29 cellular contexts compared by ENCODE assay signal in genomic region chr3:63324621-63325020, GRCh38. TPM values are rescaled to one million over a fixed set of nuclear protein-coding genes. Genes with fewer than 3 reads are reported as not detected.
"Had no signal": no experiment of that assay in that cellular context is flagged by ENCODE, and none has a peak within 500 bp of the region (broad histone marks: within the 10 kb centered on the region; RNA-seq: fewer than 3 reads in every experiment).

No MANE protein-coding gene starts in this region.

- H3K27ac ChIP-seq: ascending aorta, body of pancreas, KMS-11, SJSA1 had no signal

- DNase-seq: activated B cell treated with CpG ODN at 0.5 μM for 24 hours; activated CD4-positive, alpha-beta T cell treated with anti-CD3 and anti-CD28 coated beads for 1 hour; activated CD4-positive, alpha-beta T cell treated with anti-CD3 and anti-CD28 coated beads, Interleukin-2, amount 10 ng/mL, durations not matched to agents 24 days and 14 days; activated CD4-positive, alpha-beta T cell treated with anti-CD3 and anti-CD28 coated beads, Interleukin-2, amount 50 U/mL, for 48 hours; activated CD8-positive, alpha-beta memory T cell treated with anti-CD3 and anti-CD28 coated beads, Interleukin-2, amount 10 ng/mL, durations not matched to agents 7 days and 5 days; activated effector memory CD4-positive, alpha-beta T cell treated with anti-CD3 and anti-CD28 coated beads, Interleukin-2, amount 50 U/mL, for 16 hours; activated naive CD4-positive, alpha-beta T cell treated with Interleukin-2 at 50 U/mL for 16 hours; activated naive CD8-positive, alpha-beta T cell treated with anti-CD3 and anti-CD28 coated beads, Interleukin-2, amount 50 U/mL, for 24 hours; activated T-cell treated with anti-CD3 and anti-CD28 coated beads, Interleukin-2, amount 50 U/mL, for 4 hours; amniotic stem cell; body of pancreas; central memory CD4-positive, alpha-beta T cell; NCI-H1092; NCI-H1417 treated with DMSO at 0.1 percent for 48 hours; NCI-H2029 treated with DMSO at 0.1 percent for 48 hours; NCI-H446; NCI-H526; PC-3; SHP77; T-helper 9 cell had no signal

- H3K27me3 ChIP-seq: ascending aorta, body of pancreas, SJSA1 had no signal

- H3K9me3 ChIP-seq: ascending aorta, body of pancreas, SJSA1 had no signal

- FAIRE-seq: bronchial epithelial cell, colon, RCC 7860 had no signal

- H3K36me3 ChIP-seq: ascending aorta, SJSA1 had no signal

- H3K4me3 ChIP-seq: ascending aorta, body of pancreas, SJSA1 had no signal

- ATAC-seq: activated CD8-positive, alpha-beta memory T cell treated with anti-CD3 and anti-CD28 coated beads, Interleukin-2, amount 10 ng/mL, durations not matched to agents 7 days and 5 days; activated naive CD4-positive, alpha-beta T cell treated with anti-CD3 and anti-CD28 coated beads, Interleukin-2, amount 50 U/mL, for 72 hours; activated naive CD8-positive, alpha-beta T cell treated with anti-CD3 and anti-CD28 coated beads, Interleukin-2, amount 50 U/mL, for 24 hours; activated T-cell treated with anti-CD3 and anti-CD28 coated beads, Interleukin-2, amount 50 U/mL, for 4 hours; body of pancreas; PC-3; SK-N-SH treated with all-trans-retinoic acid at 6 μM for 48 hours had no signal

- H3K9ac ChIP-seq: KMS-11 had no signal

- H3K4me1 ChIP-seq: ascending aorta, body of pancreas, SJSA1 had no signal

- H3K4me2 ChIP-seq: KMS-11 had no signal

RNA-seq across cellular contexts. Expression of gene SYNPR, which starts 46.5 kb away (rescaled TPM):
- total RNA-seq: activated B cell treated with CpG ODN at 0.5 μM for 24 hours; activated CD4-positive, alpha-beta T cell treated with anti-CD3 and anti-CD28 coated beads, Interleukin-2, amount 10 ng/mL, durations not matched to agents 24 days and 14 days; activated CD8-positive, alpha-beta memory T cell treated with anti-CD3 and anti-CD28 coated beads, Interleukin-2, amount 10 ng/mL, durations not matched to agents 7 days and 5 days; activated naive CD4-positive, alpha-beta T cell treated with anti-CD3 and anti-CD28 coated beads, Interleukin-2, amount 50 U/mL, for 72 hours; activated T-cell treated with anti-CD3 and anti-CD28 coated beads, Interleukin-2, amount 50 U/mL, for 4 hours; ascending aorta; bronchial epithelial cell; MCF 10A; PC-3; SJSA1 had no signal
